ENCODE assay signal across 1 cellular context in the genomic region with DNA sequence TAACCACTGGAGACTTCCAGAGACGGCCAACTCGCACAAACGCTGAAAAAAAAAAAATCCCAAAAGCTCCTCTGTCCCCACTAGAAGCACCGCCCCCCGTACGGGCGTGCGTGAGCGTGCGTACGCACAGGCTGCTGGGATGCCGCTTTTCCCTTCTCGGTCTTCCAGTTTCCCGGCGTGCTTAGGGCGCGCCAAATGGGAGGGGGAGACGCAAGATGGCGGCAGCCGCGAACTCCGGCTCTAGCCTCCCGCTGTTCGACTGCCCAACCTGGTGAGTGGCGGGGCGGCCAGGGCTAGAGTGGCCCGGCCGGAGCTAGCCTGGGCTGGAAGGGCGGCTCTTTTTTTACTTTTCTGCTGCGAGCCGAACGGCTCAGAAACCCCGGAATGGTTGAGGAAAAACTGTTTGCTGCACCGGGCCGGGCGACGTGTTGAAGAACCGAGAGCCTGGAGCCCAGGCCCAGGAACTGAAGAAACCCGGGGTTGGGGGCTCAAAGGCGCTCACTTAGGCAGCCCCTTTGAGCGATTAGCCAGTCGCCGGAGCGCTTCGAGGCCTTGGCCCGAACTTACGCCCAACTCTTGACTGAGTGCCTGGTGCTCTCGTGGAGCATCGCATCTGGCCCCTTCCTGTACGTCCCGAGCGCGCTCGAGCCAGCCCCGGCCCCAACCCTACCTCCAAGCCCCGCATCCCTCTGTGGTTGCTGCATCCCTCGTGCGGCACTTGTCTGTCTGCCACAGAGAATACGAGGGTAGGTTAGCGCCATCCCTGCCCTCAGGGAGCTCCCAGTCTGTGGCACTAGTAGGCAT.
A peak's percentile ranks its signal among the peaks of the same experiment; 100 is the strongest.
TF ChIP-seq lines count a peak whose summit lies in the region.

A gene (plus strand): TSS at position 162 of the 804 bp plus-strand sequence. CDS start 54 bp downstream, at position 216.

TF ChIP-seq in GM12878, 131 proteins besides CTCF, POLR2A, EP300 and RAD21 (continued from another document and continues in another):
- TF ChIP-seq ZNF384 (IDR thresholded peaks at IDR 0.05; ENCODE audit: borderline replicate concordance, low read depth, low read length) (peak; percentile 95), ASH2L (IDR thresholded peaks at IDR 0.05; ENCODE audit: borderline replicate concordance, low read depth) (peak; percentile 86; the same call in 1 of the 2 replicates), RFX5 (IDR thresholded peaks at IDR 0.05; ENCODE audit: low read depth, low read length) (no peak), RUNX3 (IDR thresholded peaks at IDR 0.05; ENCODE audit: low read length) (no peak; the same call in 1 of the 2 replicates), GATAD2B (conservative IDR thresholded peaks at IDR 0.05; ENCODE audit: low read depth) (no peak), ESRRA (IDR thresholded peaks at IDR 0.05; ENCODE audit: low read length) (no peak), TCF12 (IDR thresholded peaks at IDR 0.05; ENCODE audit: low read depth, low read length) (peak; percentile 73; the same call in 1 of the 2 replicates), JUNB (IDR thresholded peaks at IDR 0.05) (no peak), MTA2 (IDR thresholded peaks at IDR 0.05; ENCODE audit: low read depth) (no peak), SREBF2 (IDR thresholded peaks at IDR 0.05; ENCODE audit: low read length) (no peak), EED (IDR thresholded peaks at IDR 0.05; ENCODE audit: low read depth) (peak; percentile 83), YY1 (IDR thresholded peaks at IDR 0.05; ENCODE audit: low read depth, low read length) (peak; percentile 98), SMARCA5 (IDR thresholded peaks at IDR 0.05) (peak; percentile 37; the same call in 1 of the 2 replicates), NRF1 (conservative IDR thresholded peaks at IDR 0.05; ENCODE audit: low read depth, low read length) (peak; percentile 57), TARDBP (IDR thresholded peaks at IDR 0.05; ENCODE audit: borderline replicate concordance) (no peak), FOS (IDR thresholded peaks at IDR 0.05; ENCODE audit: borderline replicate concordance, extremely low read depth, insufficient read length) (no peak), KLF5 (IDR thresholded peaks at IDR 0.05; ENCODE audit: partially characterized antibody) (no peak), NR2C1 (IDR thresholded peaks at IDR 0.05) (no peak), HDAC2 (IDR thresholded peaks at IDR 0.05) (0 out of 2 replicates have a peak, but pooled peaks have one; percentile 8), LARP7 (IDR thresholded peaks at IDR 0.05) (peak; percentile 60; the same call in 1 of the 2 replicates), EGR1 (IDR thresholded peaks at IDR 0.05; ENCODE audit: borderline replicate concordance in 1 of 2, low read depth in 2 of 2, low read length in 2 of 2) (peak; percentile 32 to 87), EZH2 (IDR thresholded peaks at IDR 0.05; ENCODE audit: borderline replicate concordance, control insufficient read depth, low read depth, low read length) (no peak)
- TF ChIP-seq, protein P1, sequence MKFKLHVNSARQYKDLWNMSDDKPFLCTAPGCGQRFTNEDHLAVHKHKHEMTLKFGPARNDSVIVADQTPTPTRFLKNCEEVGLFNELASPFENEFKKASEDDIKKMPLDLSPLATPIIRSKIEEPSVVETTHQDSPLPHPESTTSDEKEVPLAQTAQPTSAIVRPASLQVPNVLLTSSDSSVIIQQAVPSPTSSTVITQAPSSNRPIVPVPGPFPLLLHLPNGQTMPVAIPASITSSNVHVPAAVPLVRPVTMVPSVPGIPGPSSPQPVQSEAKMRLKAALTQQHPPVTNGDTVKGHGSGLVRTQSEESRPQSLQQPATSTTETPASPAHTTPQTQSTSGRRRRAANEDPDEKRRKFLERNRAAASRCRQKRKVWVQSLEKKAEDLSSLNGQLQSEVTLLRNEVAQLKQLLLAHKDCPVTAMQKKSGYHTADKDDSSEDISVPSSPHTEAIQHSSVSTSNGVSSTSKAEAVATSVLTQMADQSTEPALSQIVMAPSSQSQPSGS (IDR thresholded peaks at IDR 0.05; ENCODE audit: low read length) = no peak
- TF ChIP-seq, protein P2, sequence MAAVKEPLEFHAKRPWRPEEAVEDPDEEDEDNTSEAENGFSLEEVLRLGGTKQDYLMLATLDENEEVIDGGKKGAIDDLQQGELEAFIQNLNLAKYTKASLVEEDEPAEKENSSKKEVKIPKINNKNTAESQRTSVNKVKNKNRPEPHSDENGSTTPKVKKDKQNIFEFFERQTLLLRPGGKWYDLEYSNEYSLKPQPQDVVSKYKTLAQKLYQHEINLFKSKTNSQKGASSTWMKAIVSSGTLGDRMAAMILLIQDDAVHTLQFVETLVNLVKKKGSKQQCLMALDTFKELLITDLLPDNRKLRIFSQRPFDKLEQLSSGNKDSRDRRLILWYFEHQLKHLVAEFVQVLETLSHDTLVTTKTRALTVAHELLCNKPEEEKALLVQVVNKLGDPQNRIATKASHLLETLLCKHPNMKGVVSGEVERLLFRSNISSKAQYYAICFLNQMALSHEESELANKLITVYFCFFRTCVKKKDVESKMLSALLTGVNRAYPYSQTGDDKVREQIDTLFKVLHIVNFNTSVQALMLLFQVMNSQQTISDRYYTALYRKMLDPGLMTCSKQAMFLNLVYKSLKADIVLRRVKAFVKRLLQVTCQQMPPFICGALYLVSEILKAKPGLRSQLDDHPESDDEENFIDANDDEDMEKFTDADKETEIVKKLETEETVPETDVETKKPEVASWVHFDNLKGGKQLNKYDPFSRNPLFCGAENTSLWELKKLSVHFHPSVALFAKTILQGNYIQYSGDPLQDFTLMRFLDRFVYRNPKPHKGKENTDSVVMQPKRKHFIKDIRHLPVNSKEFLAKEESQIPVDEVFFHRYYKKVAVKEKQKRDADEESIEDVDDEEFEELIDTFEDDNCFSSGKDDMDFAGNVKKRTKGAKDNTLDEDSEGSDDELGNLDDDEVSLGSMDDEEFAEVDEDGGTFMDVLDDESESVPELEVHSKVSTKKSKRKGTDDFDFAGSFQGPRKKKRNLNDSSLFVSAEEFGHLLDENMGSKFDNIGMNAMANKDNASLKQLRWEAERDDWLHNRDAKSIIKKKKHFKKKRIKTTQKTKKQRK (IDR thresholded peaks at IDR 0.05; ENCODE audit: low read depth, low read length) = no peak
- TF ChIP-seq, protein P3, sequence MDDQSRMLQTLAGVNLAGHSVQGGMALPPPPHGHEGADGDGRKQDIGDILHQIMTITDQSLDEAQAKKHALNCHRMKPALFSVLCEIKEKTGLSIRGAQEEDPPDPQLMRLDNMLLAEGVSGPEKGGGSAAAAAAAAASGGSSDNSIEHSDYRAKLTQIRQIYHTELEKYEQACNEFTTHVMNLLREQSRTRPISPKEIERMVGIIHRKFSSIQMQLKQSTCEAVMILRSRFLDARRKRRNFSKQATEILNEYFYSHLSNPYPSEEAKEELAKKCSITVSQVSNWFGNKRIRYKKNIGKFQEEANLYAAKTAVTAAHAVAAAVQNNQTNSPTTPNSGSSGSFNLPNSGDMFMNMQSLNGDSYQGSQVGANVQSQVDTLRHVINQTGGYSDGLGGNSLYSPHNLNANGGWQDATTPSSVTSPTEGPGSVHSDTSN (IDR thresholded peaks at IDR 0.05; ENCODE audit: insufficient replicate concordance, low read depth, low read length) = no peak
- TF ChIP-seq, protein P4, sequence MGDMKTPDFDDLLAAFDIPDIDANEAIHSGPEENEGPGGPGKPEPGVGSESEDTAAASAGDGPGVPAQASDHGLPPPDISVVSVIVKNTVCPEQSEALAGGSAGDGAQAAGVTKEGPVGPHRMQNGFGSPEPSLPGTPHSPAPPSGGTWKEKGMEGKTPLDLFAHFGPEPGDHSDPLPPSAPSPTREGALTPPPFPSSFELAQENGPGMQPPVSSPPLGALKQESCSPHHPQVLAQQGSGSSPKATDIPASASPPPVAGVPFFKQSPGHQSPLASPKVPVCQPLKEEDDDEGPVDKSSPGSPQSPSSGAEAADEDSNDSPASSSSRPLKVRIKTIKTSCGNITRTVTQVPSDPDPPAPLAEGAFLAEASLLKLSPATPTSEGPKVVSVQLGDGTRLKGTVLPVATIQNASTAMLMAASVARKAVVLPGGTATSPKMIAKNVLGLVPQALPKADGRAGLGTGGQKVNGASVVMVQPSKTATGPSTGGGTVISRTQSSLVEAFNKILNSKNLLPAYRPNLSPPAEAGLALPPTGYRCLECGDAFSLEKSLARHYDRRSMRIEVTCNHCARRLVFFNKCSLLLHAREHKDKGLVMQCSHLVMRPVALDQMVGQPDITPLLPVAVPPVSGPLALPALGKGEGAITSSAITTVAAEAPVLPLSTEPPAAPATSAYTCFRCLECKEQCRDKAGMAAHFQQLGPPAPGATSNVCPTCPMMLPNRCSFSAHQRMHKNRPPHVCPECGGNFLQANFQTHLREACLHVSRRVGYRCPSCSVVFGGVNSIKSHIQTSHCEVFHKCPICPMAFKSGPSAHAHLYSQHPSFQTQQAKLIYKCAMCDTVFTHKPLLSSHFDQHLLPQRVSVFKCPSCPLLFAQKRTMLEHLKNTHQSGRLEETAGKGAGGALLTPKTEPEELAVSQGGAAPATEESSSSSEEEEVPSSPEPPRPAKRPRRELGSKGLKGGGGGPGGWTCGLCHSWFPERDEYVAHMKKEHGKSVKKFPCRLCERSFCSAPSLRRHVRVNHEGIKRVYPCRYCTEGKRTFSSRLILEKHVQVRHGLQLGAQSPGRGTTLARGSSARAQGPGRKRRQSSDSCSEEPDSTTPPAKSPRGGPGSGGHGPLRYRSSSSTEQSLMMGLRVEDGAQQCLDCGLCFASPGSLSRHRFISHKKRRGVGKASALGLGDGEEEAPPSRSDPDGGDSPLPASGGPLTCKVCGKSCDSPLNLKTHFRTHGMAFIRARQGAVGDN (IDR thresholded peaks at IDR 0.05) = peak; percentile 74; the same call in 1 of the 2 replicates
- TF ChIP-seq, protein P5, sequence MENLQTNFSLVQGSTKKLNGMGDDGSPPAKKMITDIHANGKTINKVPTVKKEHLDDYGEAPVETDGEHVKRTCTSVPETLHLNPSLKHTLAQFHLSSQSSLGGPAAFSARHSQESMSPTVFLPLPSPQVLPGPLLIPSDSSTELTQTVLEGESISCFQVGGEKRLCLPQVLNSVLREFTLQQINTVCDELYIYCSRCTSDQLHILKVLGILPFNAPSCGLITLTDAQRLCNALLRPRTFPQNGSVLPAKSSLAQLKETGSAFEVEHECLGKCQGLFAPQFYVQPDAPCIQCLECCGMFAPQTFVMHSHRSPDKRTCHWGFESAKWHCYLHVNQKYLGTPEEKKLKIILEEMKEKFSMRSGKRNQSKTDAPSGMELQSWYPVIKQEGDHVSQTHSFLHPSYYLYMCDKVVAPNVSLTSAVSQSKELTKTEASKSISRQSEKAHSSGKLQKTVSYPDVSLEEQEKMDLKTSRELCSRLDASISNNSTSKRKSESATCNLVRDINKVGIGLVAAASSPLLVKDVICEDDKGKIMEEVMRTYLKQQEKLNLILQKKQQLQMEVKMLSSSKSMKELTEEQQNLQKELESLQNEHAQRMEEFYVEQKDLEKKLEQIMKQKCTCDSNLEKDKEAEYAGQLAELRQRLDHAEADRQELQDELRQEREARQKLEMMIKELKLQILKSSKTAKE (IDR thresholded peaks at IDR 0.05; ENCODE audit: low read depth, poor library complexity, severe bottlenecking) = no peak
- TF ChIP-seq, protein P6, sequence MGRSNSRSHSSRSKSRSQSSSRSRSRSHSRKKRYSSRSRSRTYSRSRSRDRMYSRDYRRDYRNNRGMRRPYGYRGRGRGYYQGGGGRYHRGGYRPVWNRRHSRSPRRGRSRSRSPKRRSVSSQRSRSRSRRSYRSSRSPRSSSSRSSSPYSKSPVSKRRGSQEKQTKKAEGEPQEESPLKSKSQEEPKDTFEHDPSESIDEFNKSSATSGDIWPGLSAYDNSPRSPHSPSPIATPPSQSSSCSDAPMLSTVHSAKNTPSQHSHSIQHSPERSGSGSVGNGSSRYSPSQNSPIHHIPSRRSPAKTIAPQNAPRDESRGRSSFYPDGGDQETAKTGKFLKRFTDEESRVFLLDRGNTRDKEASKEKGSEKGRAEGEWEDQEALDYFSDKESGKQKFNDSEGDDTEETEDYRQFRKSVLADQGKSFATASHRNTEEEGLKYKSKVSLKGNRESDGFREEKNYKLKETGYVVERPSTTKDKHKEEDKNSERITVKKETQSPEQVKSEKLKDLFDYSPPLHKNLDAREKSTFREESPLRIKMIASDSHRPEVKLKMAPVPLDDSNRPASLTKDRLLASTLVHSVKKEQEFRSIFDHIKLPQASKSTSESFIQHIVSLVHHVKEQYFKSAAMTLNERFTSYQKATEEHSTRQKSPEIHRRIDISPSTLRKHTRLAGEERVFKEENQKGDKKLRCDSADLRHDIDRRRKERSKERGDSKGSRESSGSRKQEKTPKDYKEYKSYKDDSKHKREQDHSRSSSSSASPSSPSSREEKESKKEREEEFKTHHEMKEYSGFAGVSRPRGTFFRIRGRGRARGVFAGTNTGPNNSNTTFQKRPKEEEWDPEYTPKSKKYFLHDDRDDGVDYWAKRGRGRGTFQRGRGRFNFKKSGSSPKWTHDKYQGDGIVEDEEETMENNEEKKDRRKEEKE (IDR thresholded peaks at IDR 0.05) = no peak
- TF ChIP-seq, protein P7, sequence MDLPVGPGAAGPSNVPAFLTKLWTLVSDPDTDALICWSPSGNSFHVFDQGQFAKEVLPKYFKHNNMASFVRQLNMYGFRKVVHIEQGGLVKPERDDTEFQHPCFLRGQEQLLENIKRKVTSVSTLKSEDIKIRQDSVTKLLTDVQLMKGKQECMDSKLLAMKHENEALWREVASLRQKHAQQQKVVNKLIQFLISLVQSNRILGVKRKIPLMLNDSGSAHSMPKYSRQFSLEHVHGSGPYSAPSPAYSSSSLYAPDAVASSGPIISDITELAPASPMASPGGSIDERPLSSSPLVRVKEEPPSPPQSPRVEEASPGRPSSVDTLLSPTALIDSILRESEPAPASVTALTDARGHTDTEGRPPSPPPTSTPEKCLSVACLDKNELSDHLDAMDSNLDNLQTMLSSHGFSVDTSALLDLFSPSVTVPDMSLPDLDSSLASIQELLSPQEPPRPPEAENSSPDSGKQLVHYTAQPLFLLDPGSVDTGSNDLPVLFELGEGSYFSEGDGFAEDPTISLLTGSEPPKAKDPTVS (IDR thresholded peaks at IDR 0.05; ENCODE audit: low read depth, low read length) = no peak
- TF ChIP-seq, protein P8, sequence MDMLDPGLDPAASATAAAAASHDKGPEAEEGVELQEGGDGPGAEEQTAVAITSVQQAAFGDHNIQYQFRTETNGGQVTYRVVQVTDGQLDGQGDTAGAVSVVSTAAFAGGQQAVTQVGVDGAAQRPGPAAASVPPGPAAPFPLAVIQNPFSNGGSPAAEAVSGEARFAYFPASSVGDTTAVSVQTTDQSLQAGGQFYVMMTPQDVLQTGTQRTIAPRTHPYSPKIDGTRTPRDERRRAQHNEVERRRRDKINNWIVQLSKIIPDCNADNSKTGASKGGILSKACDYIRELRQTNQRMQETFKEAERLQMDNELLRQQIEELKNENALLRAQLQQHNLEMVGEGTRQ (IDR thresholded peaks at IDR 0.05; ENCODE audit: borderline replicate concordance, low read depth, low read length) = no peak
- TF ChIP-seq, protein P9, sequence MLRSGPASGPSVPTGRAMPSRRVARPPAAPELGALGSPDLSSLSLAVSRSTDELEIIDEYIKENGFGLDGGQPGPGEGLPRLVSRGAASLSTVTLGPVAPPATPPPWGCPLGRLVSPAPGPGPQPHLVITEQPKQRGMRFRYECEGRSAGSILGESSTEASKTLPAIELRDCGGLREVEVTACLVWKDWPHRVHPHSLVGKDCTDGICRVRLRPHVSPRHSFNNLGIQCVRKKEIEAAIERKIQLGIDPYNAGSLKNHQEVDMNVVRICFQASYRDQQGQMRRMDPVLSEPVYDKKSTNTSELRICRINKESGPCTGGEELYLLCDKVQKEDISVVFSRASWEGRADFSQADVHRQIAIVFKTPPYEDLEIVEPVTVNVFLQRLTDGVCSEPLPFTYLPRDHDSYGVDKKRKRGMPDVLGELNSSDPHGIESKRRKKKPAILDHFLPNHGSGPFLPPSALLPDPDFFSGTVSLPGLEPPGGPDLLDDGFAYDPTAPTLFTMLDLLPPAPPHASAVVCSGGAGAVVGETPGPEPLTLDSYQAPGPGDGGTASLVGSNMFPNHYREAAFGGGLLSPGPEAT (IDR thresholded peaks at IDR 0.05; ENCODE audit: low read depth) = peak; percentile 92
